ENCODE assay signal across 8 cellular contexts in the genomic region with DNA sequence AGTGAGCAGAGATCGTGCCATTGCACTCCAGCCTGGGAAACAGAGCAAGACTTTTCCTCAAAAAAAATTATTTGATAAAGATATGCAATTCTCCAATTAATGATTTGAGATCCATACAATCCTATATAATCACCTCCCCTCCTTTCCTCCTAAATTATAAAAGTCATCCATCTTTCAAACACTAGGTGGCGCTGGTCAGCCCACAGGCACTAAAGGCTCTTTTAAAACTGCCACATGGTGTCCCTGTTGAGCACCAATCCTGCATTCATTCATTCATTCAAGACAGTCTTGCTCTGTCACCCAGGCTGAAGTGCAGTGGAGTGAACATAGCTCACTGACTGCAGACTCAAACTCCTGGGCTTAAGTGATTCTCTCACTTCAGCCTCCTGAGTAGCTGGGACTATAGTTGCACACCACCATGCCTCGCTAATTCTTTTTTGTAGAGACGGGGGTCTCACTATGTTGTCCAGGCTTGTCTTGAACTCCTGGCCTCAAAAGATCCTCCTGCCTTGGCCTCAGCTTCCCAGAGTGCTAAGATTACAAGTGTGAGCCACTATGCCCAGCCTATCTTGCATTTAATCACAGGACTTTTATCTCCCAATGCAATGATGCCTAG. TPM values are rescaled to one million over a fixed set of nuclear protein-coding genes. Genes with fewer than 3 reads are reported as not detected.
A peak's percentile ranks its signal among the peaks of the same experiment; 100 is the strongest.
DNase-seq lines count a peak whose midpoint lies in the region; ATAC-seq, FAIRE-seq and TF ChIP-seq lines count a peak whose summit lies in the region.

No MANE protein-coding gene starts in this region.

- H3K36me3 Mint-ChIP-seq in naive thymus-derived CD4-positive, alpha-beta T cell: no peaks in the 10 kb centered on the region

- TF ChIP-seq EP300 in H1 (IDR thresholded peaks at IDR 0.05; ENCODE audit: borderline replicate concordance in 1 of 2, low read depth in 2 of 2, low read length in 2 of 2): no peak

- no peak overlapping the region for H2BK120ac ChIP-seq in H1 (replicated peaks; ENCODE audit: low read depth, low read length)

- peaks cover 0 to 6% (median 0%) of the 10 kb centered on the region in 7 donors for H3K4me1 Mint-ChIP-seq in naive thymus-derived CD4-positive, alpha-beta T cell

- 59% methylated on average over 4 of the region's 4 CpGs; no CpG with 5 or more reads in 1 of the 2 experiments for WGBS in H1 (ENCODE audit: extremely low coverage in 1 of 2, insufficient coverage in 1 of 2, insufficient read length in 1 of 2, insufficient replicate concordance in 2 of 2, low coverage in 1 of 2, low lambda C conversion rate in 2 of 2, missing lambda C conversion rate in 1 of 2), 2 experiments

- ATAC-seq in GM21526 (IDR thresholded peaks at IDR 0.05; ENCODE audit: low FRiP score, unreplicated experiment): peak; percentile 70
- peak; percentile 84 for ATAC-seq in naive thymus-derived CD4-positive, alpha-beta T cell

- peak; percentile 57 for FAIRE-seq in H1 (lab: Jason Lieb, UNC)

- H3F3A ChIP-seq in Loucy (ENCODE audit: low read depth): no peaks in the 10 kb centered on the region

- no peaks in the 10 kb centered on the region for H3K36me3 ChIP-seq in Loucy (ENCODE audit: insufficient read depth, low read length)
- no peaks in the 10 kb centered on the region for H3K36me3 ChIP-seq in H1 (ENCODE audit: control insufficient read depth in 2 of 4, insufficient read depth in 4 of 4, low read length in 3 of 4)
- H3K36me3 ChIP-seq in naive thymus-derived CD4-positive, alpha-beta T cell (ENCODE audit: control insufficient read depth in 2 of 3, insufficient read depth in 3 of 3, low read length in 3 of 3): no peaks in the 10 kb centered on the region

- no peaks in the 10 kb centered on the region for H3K9me3 ChIP-seq in Loucy (ENCODE audit: insufficient read depth, low read depth, low read length)
- no peaks in the 10 kb centered on the region for H3K9me3 ChIP-seq in H1 (ENCODE audit: insufficient read depth in 2 of 2, low read depth in 1 of 2, low read length in 1 of 2)
- H3K9me3 ChIP-seq in naive thymus-derived CD4-positive, alpha-beta T cell (ENCODE audit: control insufficient read depth in 2 of 3, low read length in 3 of 3): no peaks in the 10 kb centered on the region

- peaks cover 5% of the 10 kb centered on the region for H3K4me1 ChIP-seq in Loucy (ENCODE audit: insufficient read depth, low read length, poor library complexity, severe bottlenecking)
- no peaks in the 10 kb centered on the region for H3K4me1 ChIP-seq in H1 (replicated peaks in 1 of 4; ENCODE audit: control insufficient read depth in 3 of 4, insufficient read depth in 4 of 4, low read length in 3 of 4)
- no peaks in the 10 kb centered on the region for H3K4me1 ChIP-seq in naive thymus-derived CD4-positive, alpha-beta T cell (ENCODE audit: control insufficient read depth in 2 of 2, insufficient read depth in 2 of 2, low read length in 2 of 2)

- H3K27ac ChIP-seq in H1 (ENCODE audit: low read depth, low read length): no peak overlapping the region
- H3K27ac ChIP-seq in naive thymus-derived CD4-positive, alpha-beta T cell (ENCODE audit: low read depth, low read length): no peak overlapping the region

- no peak overlapping the region for H3K56ac ChIP-seq in H1 (replicated peaks; ENCODE audit: insufficient read length, low read depth, low read length)

- TF ChIP-seq POLR2A in H1 (IDR thresholded peaks at IDR 0.05; ENCODE audit: control extremely low read depth in 1 of 2, low read depth in 2 of 2, low read length in 2 of 2): no peak

- H3K18ac ChIP-seq in H1 (ENCODE audit: extremely low read depth, low read length): no peak overlapping the region

- H3K23ac ChIP-seq in H1 (ENCODE audit: insufficient read length): no peak overlapping the region

- no peak overlapping the region for H2BK12ac ChIP-seq in H1 (ENCODE audit: low read depth, low read length)

- no peaks in the 10 kb centered on the region for H3K9me2 ChIP-seq in Loucy (replicated peaks; ENCODE audit: low read depth, low read length)

- H3K9me3 Mint-ChIP-seq in naive thymus-derived CD4-positive, alpha-beta T cell: no peaks in the 10 kb centered on the region

- intact Hi-C loops in naive thymus-derived CD4-positive, alpha-beta T cell (cut with micrococcal nuclease): loop anchor here (1.0 to 2.0 kb wide), 4 partner anchors 712 to 1328 kb away; no protein-coding TSS in a partner anchor

- H2AK5ac ChIP-seq in H1 (ENCODE audit: low read depth, low read length): no peak overlapping the region

- TF ChIP-seq CTCF in Loucy (conservative IDR thresholded peaks at IDR 0.05; ENCODE audit: low read length): peak; percentile 99
- peak; percentile 59 to 100 (median 96) for TF ChIP-seq CTCF in H1 (IDR thresholded peaks at IDR 0.05; ENCODE audit: control extremely low read depth in 1 of 3, insufficient read depth in 1 of 3, low read depth in 1 of 3, low read length in 3 of 3)

- no peak overlapping the region for H4K91ac ChIP-seq in H1 (replicated peaks; ENCODE audit: insufficient read length, low read length)

- no peak overlapping the region for H2BK20ac ChIP-seq in H1 (ENCODE audit: low read length)

- H4K20me1 ChIP-seq in Loucy (ENCODE audit: insufficient read depth, low read length, poor library complexity, severe bottlenecking): no peaks in the 10 kb centered on the region
- no peaks in the 10 kb centered on the region for H4K20me1 ChIP-seq in H1 (replicated peaks in 1 of 2; ENCODE audit: control insufficient read depth in 1 of 2, insufficient read depth in 2 of 2, low read length in 2 of 2)

- no peak overlapping the region for H4K8ac ChIP-seq in H1 (ENCODE audit: extremely low read depth, insufficient read depth, low read length)

- no peak overlapping the region for H3K14ac ChIP-seq in H1 (ENCODE audit: insufficient read length)

- H3K27ac Mint-ChIP-seq in naive thymus-derived CD4-positive, alpha-beta T cell: peak overlapping the region in 1 of 9 donors; percentile 15

- no peaks in the 10 kb centered on the region for H3K23me2 ChIP-seq in H1 (ENCODE audit: low read depth, low read length)

- H2AFZ ChIP-seq in Loucy (ENCODE audit: low read length): no peak overlapping the region
- no peak overlapping the region for H2AFZ ChIP-seq in H1 (ENCODE audit: low read length)

- H3K79me2 ChIP-seq in Loucy (ENCODE audit: insufficient read depth, low read length) (no peaks in the 10 kb centered on the region), H1 (ENCODE audit: control insufficient read depth in 1 of 2, insufficient read depth in 2 of 2, low read length in 2 of 2) (no peaks in the 10 kb centered on the region)

- H2BK15ac ChIP-seq in H1 (ENCODE audit: low read length): no peak overlapping the region

- DNase-seq in NCI-H1092 treated with DMSO at 0.1 percent for 48 hours (lab: John Stamatoyannopoulos, UW): peak; percentile 22
- DNase-seq in NCI-H1092 (lab: John Stamatoyannopoulos, UW): no peak
- peak; percentile 21 for DNase-seq in T-helper 9 cell
- no peak for DNase-seq in H1 (ENCODE audit: low read depth in 1 of 2, low spot score in 2 of 2)
- DNase-seq in naive thymus-derived CD4-positive, alpha-beta T cell: peak in 8 of 9 donors; percentile 30 to 69 (median 53)
- DNase-seq in C1 segment of cervical spinal cord (lab: John Stamatoyannopoulos, UW): no peak

- CTCF ChIA-PET in H1 (lab: Charles Lee; ENCODE audit: partially characterized antibody): interaction anchor here (0.6 to 9.3 kb wide), 41 partner anchors 10 to 1069 kb away, joined by 3 to 116 read pairs (median 3); no protein-coding TSS in a partner anchor
- CTCF ChIA-PET in naive thymus-derived CD4-positive, alpha-beta T cell (lab: Charles Lee): interaction anchor here (0.6 to 1.9 kb wide), 6 partner anchors 9 to 1353 kb away, joined by 3 to 12 read pairs (median 3); no protein-coding TSS in a partner anchor

- H4K5ac ChIP-seq in H1 (ENCODE audit: insufficient read length, low read depth, low read length): no peak overlapping the region

- no peak overlapping the region for H3K4me3 Mint-ChIP-seq in naive thymus-derived CD4-positive, alpha-beta T cell

- no peak overlapping the region for H3K4me2 ChIP-seq in Loucy (ENCODE audit: low read depth, low read length, poor library complexity, severe bottlenecking)
- H3K4me2 ChIP-seq in H1 (ENCODE audit: insufficient read depth in 1 of 2, low read depth in 2 of 2, low read length in 2 of 2): no peak overlapping the region

- POLR2A ChIA-PET in H1 (lab: Charles Lee; ENCODE audit: partially characterized antibody): interaction anchor here (0.8 kb wide), 1 partner anchor 8 kb away, joined by 3 read pairs; no protein-coding TSS in a partner anchor
- POLR2A ChIA-PET in naive thymus-derived CD4-positive, alpha-beta T cell (lab: Charles Lee): no interaction called here

- no peak overlapping the region for H3K4ac ChIP-seq in H1 (replicated peaks; ENCODE audit: insufficient read length, low read depth, low read length)

- H3K79me1 ChIP-seq in H1 (ENCODE audit: low read depth, low read length): no peaks in the 10 kb centered on the region

- H3K27me3 ChIP-seq in Loucy (ENCODE audit: insufficient read depth, low read length, poor library complexity, severe bottlenecking) (no peaks in the 10 kb centered on the region), H1 (replicated peaks in 1 of 4; ENCODE audit: control insufficient read depth in 3 of 4, extremely low read depth in 1 of 4, insufficient read depth in 3 of 4, low read length in 3 of 4) (no peaks in the 10 kb centered on the region)
- H3K27me3 ChIP-seq in naive thymus-derived CD4-positive, alpha-beta T cell (ENCODE audit: control insufficient read depth in 2 of 2, insufficient read depth in 2 of 2, low read length in 2 of 2): no peaks in the 10 kb centered on the region

- no peak overlapping the region for H2BK5ac ChIP-seq in H1 (ENCODE audit: low read depth, low read length)

- H3K27me3 Mint-ChIP-seq in naive thymus-derived CD4-positive, alpha-beta T cell: peaks cover 5 to 21% (median 11%) of the 10 kb centered on the region in 5 donors

- H3K9ac ChIP-seq in Loucy (ENCODE audit: low read depth, low read length, poor library complexity, severe bottlenecking) (no peak overlapping the region), H1 (replicated peaks in 1 of 4; ENCODE audit: extremely low read depth in 1 of 4, low read depth in 3 of 4, low read length in 3 of 4) (no peak overlapping the region)

- no peak overlapping the region for H3K4me3 ChIP-seq in Loucy (ENCODE audit: low read length, poor library complexity, severe bottlenecking)
- no peak overlapping the region for H3K4me3 ChIP-seq in H1 (ENCODE audit: extremely low read depth in 1 of 4, insufficient read depth in 2 of 4, low read depth in 3 of 4, low read length in 4 of 4)
- H3K4me3 ChIP-seq in naive thymus-derived CD4-positive, alpha-beta T cell (ENCODE audit: low read length): no peak overlapping the region

- peak; percentile 60 to 69 for TF ChIP-seq RAD21 in H1 (IDR thresholded peaks at IDR 0.05 in 1 of 2, conservative IDR thresholded peaks at IDR 0.05 in 1 of 2; ENCODE audit: low read depth in 2 of 2, low read length in 2 of 2)

RNA-seq across cellular contexts. Expression of gene SLC2A12, which starts 58.7 kb away (rescaled TPM):
- total RNA-seq in H1 (2021; fragmentation: NEBNext Ultra II Directional; extraction: Animal tissue kit (Norgen Biotek cat#: 25700)): 5.0 TPM in 2 replicates
- 2.9 and 4.8 TPM in 2 replicates for polyA plus RNA-seq in H1 (2011; rRNA removed)
- polyA plus RNA-seq in H1 (2011; cell fraction: cytosol; rRNA removed): 3.9 TPM
- polyA plus RNA-seq in H1 (2011; cell fraction: nucleus; rRNA removed): 3.5 TPM
- 3.1 to 5.4 TPM (median 4.0 TPM) in 4 replicates for polyA plus RNA-seq in H1 (2012, experiment 1 of 2)
- polyA plus RNA-seq in H1 (2012, experiment 2 of 2): 0.73 TPM
- polyA plus RNA-seq in H1 (2013, experiment 1 of 2): 6.5 TPM
- polyA plus RNA-seq in H1 (2013, experiment 2 of 2): 6.7 TPM
- 16.2 and 21.1 TPM in 2 replicates for polyA minus RNA-seq in H1 (2011; rRNA and poly(A)+ RNA removed)
- polyA minus RNA-seq in H1 (2011; cell fraction: cytosol; rRNA and poly(A)+ RNA removed): 4.5 TPM
- 17.0 TPM for polyA minus RNA-seq in H1 (2011; cell fraction: nucleus; rRNA and poly(A)+ RNA removed)
- under 1 TPM in 2 of 5 experiments, not detected in 3; 0.07 to 0.11 TPM for total RNA-seq in naive thymus-derived CD4-positive, alpha-beta T cell
- under 1 TPM in 1 of 2 donors, not detected in 1; 0.09 TPM for polyA plus RNA-seq in naive thymus-derived CD4-positive, alpha-beta T cell

Comparison
In these comparisons a context has a peak if more than half of its experiments do, and no peak if none do; other contexts are left out.
1. DNase-seq: peak in NCI-H1092 treated with DMSO at 0.1 percent for 48 hours (single experiment), T-helper 9 cell (single experiment) and naive thymus-derived CD4-positive, alpha-beta T cell (8 of 9); none in NCI-H1092 (single experiment), H1 (0 of 2) and C1 segment of cervical spinal cord (0 of 14).